ENCODE assay signal across 11 cellular contexts in genomic region chr14:88831285-88831684, GRCh38. TPM values are rescaled to one million over a fixed set of nuclear protein-coding genes. Genes with fewer than 3 reads are reported as not detected.
DNase-seq lines count a peak whose midpoint lies in the region; ATAC-seq and TF ChIP-seq lines count a peak whose summit lies in the region.
"Had no signal": no experiment of that assay in that cellular context is flagged by ENCODE, and none has a peak within 500 bp of the region (broad histone marks: within the 10 kb centered on the region; RNA-seq: fewer than 3 reads in every experiment).

No MANE protein-coding gene starts in this region.

- peak overlapping the region; percentile 85 for H3K27ac Mint-ChIP-seq in HFFc6
- no peak overlapping the region for H3K27ac Mint-ChIP-seq in T-helper 2 cell treated with Interferon-gamma antibody and Interleukin-4, amounts not matched to agents 5 μg/mL and 100 μg/mL, for 36 hours
- no peak overlapping the region for H3K27ac Mint-ChIP-seq in activated CD4-positive, alpha-beta T cell treated with anti-CD3 and anti-CD28 coated beads for 36 hours
- H3K27ac Mint-ChIP-seq: activated naive CD8-positive, alpha-beta T cell treated with anti-CD3 and anti-CD28 coated beads for 36 hours; nephron had no signal

- H3K4me3 ChIP-seq in adrenal gland (no peak overlapping the region), fibroblast of pulmonary artery (replicated peaks; ENCODE audit: low read depth, low read length) (no peak overlapping the region), transverse colon (no peak overlapping the region)

- peak overlapping the region; percentile 33 for H3K4me3 Mint-ChIP-seq in HFFc6
- no peak overlapping the region for H3K4me3 Mint-ChIP-seq in T-helper 2 cell treated with Interferon-gamma antibody and Interleukin-4, amounts not matched to agents 5 μg/mL and 100 μg/mL, for 36 hours
- H3K4me3 Mint-ChIP-seq in activated CD4-positive, alpha-beta T cell treated with anti-CD3 and anti-CD28 coated beads for 36 hours: no peak overlapping the region
- H3K4me3 Mint-ChIP-seq: activated naive CD8-positive, alpha-beta T cell treated with anti-CD3 and anti-CD28 coated beads for 36 hours; nephron had no signal

- H3K36me3 ChIP-seq in adrenal gland (replicated peaks in 1 of 2) (no peaks in the 10 kb centered on the region), transverse colon (no peaks in the 10 kb centered on the region)

- no peaks in the 10 kb centered on the region for H3K27me3 Mint-ChIP-seq in HFFc6 (ENCODE audit: insufficient read depth)
- H3K27me3 Mint-ChIP-seq in T-helper 2 cell treated with Interferon-gamma antibody and Interleukin-4, amounts not matched to agents 5 μg/mL and 100 μg/mL, for 36 hours (ENCODE audit: low read depth): peaks cover 18% of the 10 kb centered on the region
- no peaks in the 10 kb centered on the region for H3K27me3 Mint-ChIP-seq in activated CD4-positive, alpha-beta T cell treated with anti-CD3 and anti-CD28 coated beads for 36 hours
- H3K27me3 Mint-ChIP-seq: activated naive CD8-positive, alpha-beta T cell treated with anti-CD3 and anti-CD28 coated beads for 36 hours had no signal

- peaks cover 7% of the 10 kb centered on the region; the same call in 1 of the 2 replicates for H3K9me3 Mint-ChIP-seq in HFFc6
- no peaks in the 10 kb centered on the region for H3K9me3 Mint-ChIP-seq in T-helper 2 cell treated with Interferon-gamma antibody and Interleukin-4, amounts not matched to agents 5 μg/mL and 100 μg/mL, for 36 hours
- H3K9me3 Mint-ChIP-seq in activated CD4-positive, alpha-beta T cell treated with anti-CD3 and anti-CD28 coated beads for 36 hours (ENCODE audit: low read depth): no peaks in the 10 kb centered on the region
- H3K9me3 Mint-ChIP-seq: activated naive CD8-positive, alpha-beta T cell treated with anti-CD3 and anti-CD28 coated beads for 36 hours; nephron had no signal

- CTCF ChIA-PET in activated CD4-positive, alpha-beta T cell treated with anti-CD3 and anti-CD28 coated beads for 36 hours (lab: Charles Lee): no interaction called here

- H3K36me3 Mint-ChIP-seq in HFFc6 (ENCODE audit: low read depth): peaks cover 33% of the 10 kb centered on the region
- H3K36me3 Mint-ChIP-seq in T-helper 2 cell treated with Interferon-gamma antibody and Interleukin-4, amounts not matched to agents 5 μg/mL and 100 μg/mL, for 36 hours (ENCODE audit: low read depth): no peaks in the 10 kb centered on the region
- H3K36me3 Mint-ChIP-seq in activated CD4-positive, alpha-beta T cell treated with anti-CD3 and anti-CD28 coated beads for 36 hours (ENCODE audit: low read depth): no peaks in the 10 kb centered on the region
- H3K36me3 Mint-ChIP-seq: activated naive CD8-positive, alpha-beta T cell treated with anti-CD3 and anti-CD28 coated beads for 36 hours had no signal

- H3K27ac ChIP-seq in adrenal gland: peak overlapping the region in 3 of 5 donors; percentile 11 to 72 (median 61)
- H3K27ac ChIP-seq in transverse colon: peak overlapping the region in 3 of 4 donors; percentile 8 to 62 (median 43)

- H3K4me1 Mint-ChIP-seq in HFFc6 (ENCODE audit: low read depth): peaks cover 97% of the 10 kb centered on the region
- H3K4me1 Mint-ChIP-seq in T-helper 2 cell treated with Interferon-gamma antibody and Interleukin-4, amounts not matched to agents 5 μg/mL and 100 μg/mL, for 36 hours (ENCODE audit: low read depth): no peaks in the 10 kb centered on the region
- H3K4me1 Mint-ChIP-seq in activated CD4-positive, alpha-beta T cell treated with anti-CD3 and anti-CD28 coated beads for 36 hours: peaks cover 5% of the 10 kb centered on the region

- peaks cover 56 to 84% of the 10 kb centered on the region in 2 donors for H3K4me1 ChIP-seq in adrenal gland (replicated peaks in 1 of 2)
- H3K4me1 ChIP-seq in transverse colon: peaks cover 0 to 16% (median 7%) of the 10 kb centered on the region in 4 donors

- H3K27me3 ChIP-seq in adrenal gland: no peaks in the 10 kb centered on the region
- H3K27me3 ChIP-seq in transverse colon: no peaks in the 10 kb centered on the region

- TF ChIP-seq CTCF in HFFc6 (IDR thresholded peaks at IDR 0.05) (no peak), adrenal gland (IDR thresholded peaks at IDR 0.05) (no peak), fibroblast of pulmonary artery (IDR thresholded peaks at IDR 0.05; ENCODE audit: low read length, missing control alignments) (no peak), transverse colon (IDR thresholded peaks at IDR 0.05) (no peak)

- POLR2A ChIA-PET in activated CD4-positive, alpha-beta T cell treated with anti-CD3 and anti-CD28 coated beads for 36 hours (lab: Charles Lee): no interaction called here

- DNase-seq in HFFc6: peak; percentile 81
- peak; percentile 35 to 81 (median 65) for DNase-seq in adrenal gland
- DNase-seq in fibroblast of pulmonary artery (ENCODE audit: low read depth): peak; percentile 65
- DNase-seq in transverse colon: no peak
- DNase-seq in T-helper 2 cell treated with Interferon-gamma antibody and Interleukin-4, amounts not matched to agents 5 μg/mL and 100 μg/mL, for 36 hours (ENCODE audit: low spot score): no peak
- no peak for DNase-seq in left lobe of liver (ENCODE audit: low spot score)
- DNase-seq in activated CD4-positive, alpha-beta T cell treated with anti-CD3 and anti-CD28 coated beads for 36 hours: no peak
- DNase-seq: activated naive CD8-positive, alpha-beta T cell treated with anti-CD3 and anti-CD28 coated beads for 36 hours; DND-41; NCI-H1436 treated with DMSO at 0.1 percent for 48 hours had no signal

- TF ChIP-seq EP300 in transverse colon (IDR thresholded peaks at IDR 0.05; ENCODE audit: low read depth): no peak

- in situ Hi-C loops in transverse colon (cut with MboI; ENCODE audit: low pct_ligation_motif_present in 1 of 4, low pct_unique_long_range_greater_than_20kb in 1 of 4, low sequenced_read_pairs in 3 of 4): no loop called here

- intact Hi-C loops in adrenal gland (cut with DNase I) (no loop called here), transverse colon (cut with DNase I; ENCODE audit: low total_unique reads) (no loop called here)
- intact Hi-C loops in activated CD4-positive, alpha-beta T cell treated with anti-CD3 and anti-CD28 coated beads for 36 hours (cut with DNase I, micrococcal nuclease): no loop called here

- H3K9me3 ChIP-seq in adrenal gland (replicated peaks in 1 of 3) (no peaks in the 10 kb centered on the region), transverse colon (no peaks in the 10 kb centered on the region)

- ATAC-seq in left lobe of liver: no peak
- ATAC-seq in activated CD4-positive, alpha-beta T cell treated with anti-CD3 and anti-CD28 coated beads for 36 hours: no peak

- TF ChIP-seq POLR2A in adrenal gland (IDR thresholded peaks at IDR 0.05) (peak in 1 of 2 donors; percentile 23), transverse colon (IDR thresholded peaks at IDR 0.05) (no peak)

RNA-seq across cellular contexts. Expression of gene TTC8, which starts 6.8 kb away (rescaled TPM):
- total RNA-seq in HFFc6 (2021; fragmentation: NEBNext Ultra II Directional; extraction: Animal tissue kit (Norgen Biotek cat#: 25700)): 10 to 100 TPM; 51.3 to 70.0 (median 58.5) TPM
- total RNA-seq in adrenal gland: 100 to 1,000 TPM in 1 of 8 donors, 10 to 100 TPM in 7; 40.4 to 184 (median 71.1) TPM
- polyA plus RNA-seq in adrenal gland: 10 to 100 TPM; 53.5 to 68.5 (median 62.3) TPM
- 10 to 100 TPM; 14.7 to 60.2 (median 17.0) TPM for total RNA-seq in transverse colon
- 9.0 TPM for total RNA-seq in left lobe of liver
- 1 to 10 TPM; 2.9 to 4.4 TPM for total RNA-seq in activated CD4-positive, alpha-beta T cell treated with anti-CD3 and anti-CD28 coated beads for 36 hours

RNA-seq across cellular contexts. Expression of gene EML5, which starts 38.5 kb away (rescaled TPM):
- total RNA-seq in HFFc6 (2021; fragmentation: NEBNext Ultra II Directional; extraction: Animal tissue kit (Norgen Biotek cat#: 25700)): 10 to 100 TPM in 5 of 6 experiments, 1 to 10 TPM in 1; 8.7 to 15.7 (median 14.7) TPM
- 10 to 100 TPM in 2 of 8 donors, 1 to 10 TPM in 6; 2.0 to 17.3 (median 7.4) TPM for total RNA-seq in adrenal gland
- 1 to 10 TPM; 1.8 to 6.0 (median 5.6) TPM for polyA plus RNA-seq in adrenal gland
- 1 to 10 TPM in 3 of 4 donors, under 1 TPM in 1; 0.20 to 4.9 (median 1.7) TPM for total RNA-seq in transverse colon
- 0.13 TPM for total RNA-seq in left lobe of liver
- total RNA-seq in activated CD4-positive, alpha-beta T cell treated with anti-CD3 and anti-CD28 coated beads for 36 hours: 1 to 10 TPM; 8.1 TPM

Comparison
In these comparisons a context has a peak if more than half of its experiments do, and no peak if none do; other contexts are left out.
1. DNase-seq: peak in HFFc6 (single experiment), adrenal gland (7 of 7) and fibroblast of pulmonary artery (single experiment); none in transverse colon (single experiment), T-helper 2 cell treated with Interferon-gamma antibody and Interleukin-4, amounts not matched to agents 5 μg/mL and 100 μg/mL, for 36 hours (single experiment), left lobe of liver (single experiment) and activated CD4-positive, alpha-beta T cell treated with anti-CD3 and anti-CD28 coated beads for 36 hours (single experiment).